ENCODE assay signal across 26 cellular contexts in the genomic region with DNA sequence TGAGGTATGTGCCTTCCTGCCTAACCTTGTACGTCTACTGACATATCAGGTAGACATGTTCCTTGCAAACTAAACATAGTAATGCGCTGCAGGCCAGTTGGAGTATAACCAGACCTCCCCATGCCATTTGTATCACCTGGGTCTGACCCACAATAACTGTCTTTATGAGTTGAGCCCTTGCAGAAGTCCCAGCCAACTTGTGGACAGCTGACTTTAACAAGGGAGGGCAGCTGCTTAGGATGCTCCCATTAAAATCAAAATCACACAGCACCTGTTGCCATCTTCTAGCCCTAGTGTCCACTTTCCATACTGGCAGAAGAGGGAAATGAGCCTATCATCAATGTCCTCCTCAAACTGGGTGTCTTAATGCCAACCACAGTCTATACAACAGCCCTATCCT.
"Had no signal": no experiment of that assay in that cellular context is flagged by ENCODE, and none has a peak within 500 bp of the region (broad histone marks: within the 10 kb centered on the region; RNA-seq: fewer than 3 reads in every experiment).

No MANE protein-coding gene starts in this region.

- H3K9me3 Mint-ChIP-seq: naive B cell; natural killer cell; stimulated activated naive CD8-positive, alpha-beta T cell treated with anti-CD3 and anti-CD28 coated beads, Interleukin-15, amount 100 ng/mL, for 72 hours; type B pancreatic cell had no signal

- H3K36me3 Mint-ChIP-seq: natural killer cell, type B pancreatic cell had no signal

- H3K27ac Mint-ChIP-seq: naive B cell; natural killer cell; nephron progenitor cell; neural progenitor cell; stimulated activated naive CD8-positive, alpha-beta T cell treated with anti-CD3 and anti-CD28 coated beads, Interleukin-15, amount 100 ng/mL, for 72 hours; type B pancreatic cell had no signal

- H3K4me3 Mint-ChIP-seq: naive B cell; natural killer cell; nephron progenitor cell; neural progenitor cell; stimulated activated naive CD8-positive, alpha-beta T cell treated with anti-CD3 and anti-CD28 coated beads, Interleukin-15, amount 100 ng/mL, for 72 hours; type B pancreatic cell had no signal

- H3K27ac ChIP-seq: left lung, lower lobe of right lung, neural progenitor cell, neutrophil, parathyroid adenoma, right atrium auricular region, right lobe of liver, skin epidermis, tibial nerve, uterus had no signal

- H3K4me3 ChIP-seq: left lung, lower lobe of right lung, neural progenitor cell, right atrium auricular region, right lobe of liver, skin epidermis, tibial nerve, uterus had no signal

- H3K9me3 ChIP-seq: left lung, lower lobe of right lung, neutrophil, right atrium auricular region, right lobe of liver, tibial nerve, uterus had no signal

- H3K27me3 ChIP-seq: left lung, neural progenitor cell, neutrophil, right atrium auricular region, right lobe of liver, uterus had no signal

- H3K4me1 ChIP-seq: left lung, lower lobe of right lung, neural progenitor cell, parathyroid adenoma, right atrium auricular region, right lobe of liver, tibial nerve, uterus had no signal

- H3K4me1 Mint-ChIP-seq: naive B cell, natural killer cell, nephron progenitor cell, neural progenitor cell had no signal

- H3K36me3 ChIP-seq: left lung, neural progenitor cell, neutrophil, right atrium auricular region, right lobe of liver, tibial nerve, uterus had no signal

- DNase-seq: hippocampal formation; left colon; left lung; lower lobe of right lung; mammary epithelial cell; mesenchymal stem cell; naive B cell; natural killer cell; nephron progenitor cell; occipital lobe; right lobe of liver; stimulated activated CD4-positive, alpha-beta T cell treated with anti-CD3 and anti-CD28 coated beads, Interleukin-12 subunit alpha, Interleukin-12 subunit beta, amount 100 ng/mL, for 4 hours; stimulated activated CD4-positive, alpha-beta T cell treated with anti-CD3 and anti-CD28 coated beads, Interleukin-15, amount 100 ng/mL, for 24 hours; stimulated activated CD4-positive, alpha-beta T cell treated with anti-CD3 and anti-CD28 coated beads, Interleukin-2, amount 100 ng/mL, for 24 hours; stimulated activated CD4-positive, alpha-beta T cell treated with anti-CD3 and anti-CD28 coated beads, Interleukin-4, amount 100 ng/mL, for 1 hour; stimulated activated naive CD4-positive, alpha-beta T cell treated with Interleukin-2 at 50 U/mL for 16 hours; stimulated activated naive CD8-positive, alpha-beta T cell treated with anti-CD3 and anti-CD28 coated beads, Interleukin-15, amount 100 ng/mL, for 72 hours; substantia nigra; uterus had no signal

- ATAC-seq: left colon; left lung; lower lobe of right lung; natural killer cell; right lobe of liver; stimulated activated naive CD8-positive, alpha-beta T cell treated with anti-CD3 and anti-CD28 coated beads, Interleukin-15, amount 100 ng/mL, for 72 hours had no signal

- H3K27me3 Mint-ChIP-seq: naive B cell; stimulated activated naive CD8-positive, alpha-beta T cell treated with anti-CD3 and anti-CD28 coated beads, Interleukin-15, amount 100 ng/mL, for 72 hours; type B pancreatic cell had no signal
